ENCODE assay signal across 8 cellular contexts in the genomic region with DNA sequence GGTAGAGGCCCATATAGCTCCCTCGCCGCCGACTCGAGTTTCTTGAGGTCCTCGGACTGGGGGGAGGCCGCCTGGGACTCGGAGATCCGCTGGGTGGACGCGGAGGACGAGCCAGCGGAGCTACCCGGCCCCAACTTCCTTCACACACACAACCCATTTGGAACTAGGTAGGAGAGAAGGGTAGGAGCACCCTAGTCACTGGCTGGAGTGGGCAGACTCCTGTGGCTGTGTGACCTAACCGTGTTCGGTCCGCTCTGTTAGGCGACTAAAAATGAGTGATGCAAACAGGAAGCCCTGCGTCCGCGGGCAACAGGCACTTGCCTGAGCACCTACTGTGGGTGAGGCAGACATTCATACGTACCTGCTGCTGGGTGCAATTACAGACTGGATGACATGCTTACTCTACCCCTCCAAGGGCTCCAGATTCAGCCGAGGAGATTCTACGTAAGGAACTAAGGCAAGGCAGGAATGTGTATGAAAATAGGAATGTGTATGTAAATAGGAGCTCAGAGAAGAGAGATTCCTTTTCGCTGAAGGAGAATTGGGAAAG. TPM values are rescaled to one million over a fixed set of nuclear protein-coding genes. Genes with fewer than 3 reads are reported as not detected.
DNase-seq lines count a peak whose midpoint lies in the region; ATAC-seq and TF ChIP-seq lines count a peak whose summit lies in the region.

No MANE protein-coding gene starts in this region.

- no peak for TF ChIP-seq RAD21 in liver (IDR thresholded peaks at IDR 0.05)

- H3K27ac ChIP-seq in liver (ENCODE audit: low read depth in 1 of 2, low read length in 2 of 2), result peak overlapping the region; percentile 85 to 88

- peaks cover 20% of the 10 kb centered on the region for H3K4me1 Mint-ChIP-seq in Caco-2 (ENCODE audit: low read depth, unreplicated experiment)

- H3K9me3 ChIP-seq in Caco-2, result no peaks in the 10 kb centered on the region
- H3K9me3 ChIP-seq in liver (ENCODE audit: control insufficient read depth in 4 of 4, low read length in 3 of 4), result no peaks in the 10 kb centered on the region

- no peaks in the 10 kb centered on the region for H3K9me3 Mint-ChIP-seq in Caco-2 (ENCODE audit: unreplicated experiment)

- BruUV-seq in Caco-2 (replicated peaks; lab: Mats Ljungman, UMichigan), result TSS peak; percentile 20

- peak overlapping the region; percentile 89 for H3K27ac Mint-ChIP-seq in Caco-2 (ENCODE audit: unreplicated experiment)

- H3K36me3 ChIP-seq in Caco-2 (ENCODE audit: control insufficient read depth, insufficient read depth, low read length) (no peaks in the 10 kb centered on the region), liver (ENCODE audit: control insufficient read depth in 4 of 4, insufficient read depth in 3 of 4, low read depth in 1 of 4, low read length in 3 of 4) (no peaks in the 10 kb centered on the region)

- CTCF ChIA-PET in Caco-2 (lab: Charles Lee), result interaction anchor here (1.4 to 3.5 kb wide), 2 partner anchors 9 to 88 kb away, joined by 5 to 26 read pairs; partner anchors contain the start of gene MAN2C1

- no peak for ATAC-seq in GM21367 (IDR thresholded peaks at IDR 0.05; ENCODE audit: unreplicated experiment)
- ATAC-seq in HG03045 (IDR thresholded peaks at IDR 0.05; ENCODE audit: unreplicated experiment), result no peak

- H3K36me3 Mint-ChIP-seq in Caco-2 (ENCODE audit: insufficient read depth, unreplicated experiment), result peaks cover 54% of the 10 kb centered on the region

- no peaks in the 10 kb centered on the region for H3K27me3 Mint-ChIP-seq in Caco-2 (ENCODE audit: insufficient read depth, unreplicated experiment)

- DNase-seq in Caco-2, result peak; percentile 53 to 58
- peak; percentile 59 for DNase-seq in HT1080 (ENCODE audit: low read depth)
- DNase-seq in SW 1271 (lab: John Stamatoyannopoulos, UW), result peak; percentile 50 to 72
- peak; percentile 15 for DNase-seq in brain pericyte (ENCODE audit: low read depth, low spot score)
- peak; percentile 29 for DNase-seq in stimulated activated CD8-positive, alpha-beta memory T cell treated with anti-CD3 and anti-CD28 coated beads, Interleukin-4, amount 100 ng/mL, for 24 hours (ENCODE audit: low read depth)

- H3K4me3 ChIP-seq in Caco-2 (ENCODE audit: low read depth, low read length), result peak overlapping the region; percentile 78
- peak overlapping the region; percentile 34 to 86 (median 65) for H3K4me3 ChIP-seq in liver (ENCODE audit: low read depth in 1 of 3, low read length in 3 of 3)

- TF ChIP-seq CTCF in Caco-2 (IDR thresholded peaks at IDR 0.05; ENCODE audit: insufficient read depth in 1 of 2, low read depth in 1 of 2, low read length in 1 of 2, severe bottlenecking in 1 of 2, unreplicated experiment in 1 of 2) (no peak), liver (IDR thresholded peaks at IDR 0.05; ENCODE audit: low read depth, low read length, missing input control) (no peak)

- peak overlapping the region; percentile 74 for H3K4me3 Mint-ChIP-seq in Caco-2 (ENCODE audit: unreplicated experiment)

- intact Hi-C loops in Caco-2 (cut with micrococcal nuclease; ENCODE audit: unreplicated experiment), result loop anchor here (2.0 kb wide), 1 partner anchor 185 kb away; the partner anchor contains the start of gene IMP3

- peaks cover 36% of the 10 kb centered on the region for H3K4me1 ChIP-seq in Caco-2
- peaks cover 6 to 26% (median 17%) of the 10 kb centered on the region in 4 donors for H3K4me1 ChIP-seq in liver (ENCODE audit: control insufficient read depth in 4 of 4, insufficient read depth in 4 of 4, low read length in 3 of 4)

- POLR2A ChIA-PET in Caco-2 (lab: Charles Lee), result interaction anchor here (1.2 to 2.7 kb wide), 2 partner anchors 88 to 499 kb away, joined by 4 to 20 read pairs; partner anchors contain the start of genes MAN2C1 and RPP25

- WGBS in liver, result 3% methylated on average over 24 of the region's 24 CpGs

- peak overlapping the region; percentile 31 to 84 for H3K9ac ChIP-seq in liver (ENCODE audit: low read depth in 1 of 2, low read length in 2 of 2)

- H3K27me3 ChIP-seq in Caco-2 (replicated peaks; ENCODE audit: control insufficient read depth, insufficient read depth, low read length) (no peaks in the 10 kb centered on the region), liver (ENCODE audit: control insufficient read depth in 4 of 4, insufficient read depth in 4 of 4, low read length in 3 of 4) (no peaks in the 10 kb centered on the region)

TF ChIP-seq in liver, 16 proteins besides CTCF, POLR2A, EP300 and RAD21:
- TF ChIP-seq FOXA2 (IDR thresholded peaks at IDR 0.05) (no peak), TAF1 (conservative IDR thresholded peaks at IDR 0.05) (peak; percentile 86), JUND (IDR thresholded peaks at IDR 0.05) (no peak), HNF4A (conservative IDR thresholded peaks at IDR 0.05) (no peak), YY1 (IDR thresholded peaks at IDR 0.05) (peak; percentile 62), GABPA (IDR thresholded peaks at IDR 0.05 in 1 of 2, conservative IDR thresholded peaks at IDR 0.05 in 1 of 2) (no peak)
- TF ChIP-seq, protein P1, sequence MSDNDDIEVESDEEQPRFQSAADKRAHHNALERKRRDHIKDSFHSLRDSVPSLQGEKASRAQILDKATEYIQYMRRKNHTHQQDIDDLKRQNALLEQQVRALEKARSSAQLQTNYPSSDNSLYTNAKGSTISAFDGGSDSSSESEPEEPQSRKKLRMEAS (IDR thresholded peaks at IDR 0.05), result no peak
- TF ChIP-seq, protein P2, sequence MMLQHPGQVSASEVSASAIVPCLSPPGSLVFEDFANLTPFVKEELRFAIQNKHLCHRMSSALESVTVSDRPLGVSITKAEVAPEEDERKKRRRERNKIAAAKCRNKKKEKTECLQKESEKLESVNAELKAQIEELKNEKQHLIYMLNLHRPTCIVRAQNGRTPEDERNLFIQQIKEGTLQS (IDR thresholded peaks at IDR 0.05), result peak; percentile 3

RNA-seq across cellular contexts. Expression of gene SIN3A, which starts 4.6 kb away (rescaled TPM):
- 64.4 and 67.1 TPM in 2 replicates for total RNA-seq in Caco-2 (2022)
- 25.6 and 34.2 TPM in 2 replicates for total RNA-seq in HT1080 (2014; rRNA removed; shearing (Covaris generic))
- 29.0 and 39.2 TPM in 2 replicates for polyA plus RNA-seq in HT1080 (2015; cell fraction: cytosol; rRNA removed)
- polyA plus RNA-seq in HT1080 (2015; cell fraction: nucleus; rRNA removed), result 63.3 and 64.3 TPM in 2 replicates
- total RNA-seq in liver, result 10 to 100 TPM; 19.6 to 21.9 TPM
- polyA plus RNA-seq in liver, result 1 to 10 TPM; 6.8 to 7.1 TPM
